Comparison of ENCODE assay signal across 23 cellular contexts in genomic region chr16:81388357-81388756, GRCh38.
"Had no signal": no experiment of that assay in that cellular context is flagged by ENCODE, and none has a peak within 500 bp of the region (broad histone marks: within the 10 kb centered on the region; RNA-seq: fewer than 3 reads in every experiment).

No MANE protein-coding gene starts in this region.

- H3K27me3 ChIP-seq: MG63, SJSA1 had no signal

- H3K36me3 ChIP-seq: MG63 had no signal

- H3K9me3 ChIP-seq: MG63, SJSA1 had no signal

- H3K4me3 ChIP-seq: MG63, SJSA1, SK-N-MC had no signal

- ATAC-seq: HepG2 had no signal

- DNase-seq: IMR-90, Karpas-422, KG1, MG63, NCI-H1092, NCI-H1105 treated with DMSO at 0.1 percent for 48 hours, NCI-H1417 treated with DMSO at 0.1 percent for 48 hours, NCI-H146, NCI-H1694 treated with DMSO at 0.1 percent for 48 hours, NCI-H1930, NCI-H2081, NCI-H2107, NCI-H2227 treated with DMSO at 0.1 percent for 48 hours, NCI-H524, NCI-H69, NCI-H774, Right ventricle myocardium superior, RPMI8226, SIG-M5 had no signal

- H3K27ac ChIP-seq: HL-60, SJSA1, SK-N-MC had no signal
